Comparison of ENCODE assay signal across 9 cellular contexts in genomic region chr10:86364551-86365345, GRCh38. TPM values are rescaled to one million over a fixed set of nuclear protein-coding genes. Genes with fewer than 3 reads are reported as not detected.
DNase-seq lines count a peak whose midpoint lies in the region; ATAC-seq and TF ChIP-seq lines count a peak whose summit lies in the region.
"Had no signal": no experiment of that assay in that cellular context is flagged by ENCODE, and none has a peak within 500 bp of the region (broad histone marks: within the 10 kb centered on the region; RNA-seq: fewer than 3 reads in every experiment).

No MANE protein-coding gene starts in this region.

- no peak overlapping the region for H3K4me2 ChIP-seq in osteoblast (ENCODE audit: insufficient read depth, low read length)

- intact Hi-C loops in CD14-positive monocyte (cut with micrococcal nuclease): no loop called here

- no peaks in the 10 kb centered on the region for H3K9me3 ChIP-seq in HAP-1
- H3K9me3 ChIP-seq in osteoblast (ENCODE audit: low read depth, low read length): no peaks in the 10 kb centered on the region

- peaks cover 31% of the 10 kb centered on the region for H3K4me1 Mint-ChIP-seq in CD14-positive monocyte

- H3K36me3 ChIP-seq in HAP-1 (replicated peaks): no peaks in the 10 kb centered on the region
- H3K36me3 ChIP-seq in osteoblast (ENCODE audit: insufficient read depth, low read length): no peaks in the 10 kb centered on the region
- H3K36me3 ChIP-seq in brain microvascular endothelial cell (replicated peaks): no peaks in the 10 kb centered on the region

- H3K27ac ChIP-seq in osteoblast (ENCODE audit: low read depth, low read length) (no peak overlapping the region), brain microvascular endothelial cell (no peak overlapping the region)

- H3K36me3 Mint-ChIP-seq in CD14-positive monocyte: peaks cover 6 to 13% of the 10 kb centered on the region in 2 donors

- H3K79me2 ChIP-seq in osteoblast (ENCODE audit: insufficient read depth, low read length): no peaks in the 10 kb centered on the region

- no peak overlapping the region for H2AFZ ChIP-seq in osteoblast (ENCODE audit: low read length)

- peaks cover 68 to 82% (median 71%) of the 10 kb centered on the region in 3 donors for H3K27me3 Mint-ChIP-seq in CD14-positive monocyte (ENCODE audit: low read depth in 3 of 3)

- in situ Hi-C loops in HAP-1 (cut with MboI; ENCODE audit: low sequenced_read_pairs) (loop anchor here (25.0 kb wide), 1 partner anchor 577 kb away; no protein-coding TSS in a partner anchor), brain microvascular endothelial cell (cut with HindIII; ENCODE audit: low pct_ligation_motif_present, low sequenced_read_pairs) (no loop called here)

- TF ChIP-seq CTCF in CD14-positive monocyte (IDR thresholded peaks at IDR 0.05): no peak
- TF ChIP-seq CTCF in epithelial cell of proximal tubule (conservative IDR thresholded peaks at IDR 0.05; ENCODE audit: low read depth, low read length): no peak
- TF ChIP-seq CTCF in osteoblast (IDR thresholded peaks at IDR 0.05; ENCODE audit: extremely low read depth, low read depth, low read length): no peak
- no peak for TF ChIP-seq CTCF in brain microvascular endothelial cell (IDR thresholded peaks at IDR 0.05; ENCODE audit: low read depth, low read length, missing control alignments)

- peaks cover 0 to 24% (median 9%) of the 10 kb centered on the region in 7 donors for H3K9me3 Mint-ChIP-seq in CD14-positive monocyte

- H3K4me3 ChIP-seq in HAP-1: peak overlapping the region; percentile 45
- H3K4me3 ChIP-seq in epithelial cell of proximal tubule (ENCODE audit: low read depth, low read length): peak overlapping the region; percentile 36
- no peak overlapping the region for H3K4me3 ChIP-seq in osteoblast (ENCODE audit: insufficient read depth, low read length)
- H3K4me3 ChIP-seq in brain microvascular endothelial cell (ENCODE audit: low read depth, low read length): no peak overlapping the region

- no peak for ATAC-seq in HG02678 (IDR thresholded peaks at IDR 0.05; ENCODE audit: unreplicated experiment)

- H3K4me1 ChIP-seq in HAP-1: 0 out of 2 replicates have a peak, but pooled peaks cover 3% of the 10 kb centered on the region
- H3K4me1 ChIP-seq in osteoblast (ENCODE audit: insufficient read depth, low read length): no peaks in the 10 kb centered on the region

- H3K4me3 Mint-ChIP-seq in CD14-positive monocyte: peak overlapping the region; percentile 62 to 87

- H3K27me3 ChIP-seq in HAP-1 (ENCODE audit: low read depth) (no peaks in the 10 kb centered on the region), osteoblast (ENCODE audit: insufficient read depth, low read length) (peaks cover 54% of the 10 kb centered on the region), brain microvascular endothelial cell (replicated peaks) (peaks cover 62% of the 10 kb centered on the region)

- H4K20me1 ChIP-seq in osteoblast (ENCODE audit: insufficient read depth, low read length): no peaks in the 10 kb centered on the region

- DNase-seq in CD14-positive monocyte (ENCODE audit: low spot score): peak; percentile 46
- DNase-seq in HAP-1 (ENCODE audit: low spot score in 2 of 2): no peak
- DNase-seq in epithelial cell of proximal tubule (ENCODE audit: low read depth): no peak
- peak; percentile 79 for DNase-seq in osteoblast (ENCODE audit: insufficient read length, low spot score, missing footprints)
- no peak for DNase-seq in NCI-H128 (lab: John Stamatoyannopoulos, UW; ENCODE audit: unreplicated experiment)
- DNase-seq in NCI-H82 treated with DMSO at 0.1 percent for 48 hours (lab: John Stamatoyannopoulos, UW; ENCODE audit: unreplicated experiment): no peak
- no peak for DNase-seq in brain microvascular endothelial cell
- DNase-seq: NCI-H446 had no signal

- H3K27ac Mint-ChIP-seq in CD14-positive monocyte: no peak overlapping the region

RNA-seq across cellular contexts. Expression of gene GRID1, which starts 1.8 kb away (rescaled TPM):
- polyA plus RNA-seq in CD14-positive monocyte: not detected
- total RNA-seq in epithelial cell of proximal tubule: 0.52 TPM in 1 of 2 replicates, not detected in the other
- total RNA-seq in osteoblast: under 0.01 TPM in 1 of 2 replicates, not detected in the other

Comparison
In these comparisons a context has a peak if more than half of its experiments do, and no peak if none do; other contexts are left out.
1. DNase-seq: peak in CD14-positive monocyte (single experiment) and osteoblast (single experiment); none in HAP-1 (0 of 2), epithelial cell of proximal tubule (single experiment), NCI-H128 (single experiment), NCI-H82 treated with DMSO at 0.1 percent for 48 hours (single experiment) and brain microvascular endothelial cell (single experiment).
2. H3K4me3 ChIP-seq: peak in HAP-1 (single experiment) and epithelial cell of proximal tubule (single experiment); none in osteoblast (single experiment) and brain microvascular endothelial cell (single experiment).